In the genomic region with DNA sequence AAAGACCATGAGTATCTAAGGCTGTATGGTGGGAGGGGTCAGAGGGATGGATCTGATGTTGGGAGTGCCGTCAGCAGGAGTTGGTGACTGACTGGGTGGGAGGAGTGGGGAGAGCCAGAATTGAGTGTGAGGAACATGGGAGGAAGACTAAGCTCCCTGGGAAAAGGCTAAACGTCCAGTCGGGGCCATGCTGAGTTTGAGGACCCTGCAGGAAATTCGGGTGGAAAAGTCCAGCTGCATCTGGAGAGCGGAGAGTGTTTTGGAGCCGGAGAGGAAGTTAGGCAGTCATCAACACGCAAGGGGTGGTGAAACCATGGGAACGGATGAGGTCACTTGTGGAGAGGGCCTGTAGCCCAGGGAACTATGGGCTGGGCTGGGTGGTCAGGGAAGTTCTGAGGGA, we compare ENCODE assay signal across 12 cellular contexts.
DNase-seq lines count a peak whose midpoint lies in the region; ATAC-seq, FAIRE-seq and TF ChIP-seq lines count a peak whose summit lies in the region.
"Had no signal": no experiment of that assay in that cellular context is flagged by ENCODE, and none has a peak within 500 bp of the region (broad histone marks: within the 10 kb centered on the region; RNA-seq: fewer than 3 reads in every experiment).

No MANE protein-coding gene starts in this region.

- H3K4ac ChIP-seq in IMR-90 (ENCODE audit: low read depth, low read length) = no peak overlapping the region

- H3K36me3 ChIP-seq in IMR-90 (ENCODE audit: control insufficient read depth, insufficient read depth, low read length) = peaks cover 21% of the 10 kb centered on the region
- H3K36me3 ChIP-seq in K562 (ENCODE audit: control insufficient read depth, insufficient read depth, low read length) = 0 out of 3 replicates have a peak, but pooled peaks cover 4% of the 10 kb centered on the region
- H3K36me3 ChIP-seq in skeletal muscle satellite cell (ENCODE audit: insufficient read depth, low read length) = peaks cover 69% of the 10 kb centered on the region

- no peak overlapping the region for H4K8ac ChIP-seq in IMR-90 (ENCODE audit: low read depth in 2 of 2, low read length in 2 of 2)

- H3K4me1 Mint-ChIP-seq in immature natural killer cell = peaks cover 26 to 29% of the 10 kb centered on the region in 2 donors

- dilution Hi-C loops in IMR-90 (cut with HindIII; ENCODE audit: low sequenced_read_pairs, unreplicated experiment) = no loop called here

- no peak overlapping the region for H4K91ac ChIP-seq in IMR-90 (ENCODE audit: insufficient read depth, low read depth, low read length)

- 86% methylated on average over 8 of the region's 8 CpGs; no CpG with 5 or more reads in 1 of the 2 experiments for WGBS in IMR-90 (ENCODE audit: extremely low coverage in 2 of 2, insufficient read length in 1 of 2), 2 experiments
- WGBS in K562 (ENCODE audit: insufficient coverage, low coverage, missing lambda C conversion rate) = 39% methylated on average over 8 of the region's 8 CpGs

- in situ Hi-C loops in IMR-90 (cut with MboI; ENCODE audit: low sequenced_read_pairs) = no loop called here
- in situ Hi-C loops in K562 (cut with MboI) = no loop called here

- no peak overlapping the region for H3K9ac ChIP-seq in IMR-90 (ENCODE audit: low read depth, low read length)
- H3K9ac ChIP-seq in K562 (ENCODE audit: insufficient read depth in 1 of 2, low read depth in 2 of 2, low read length in 2 of 2) = no peak overlapping the region
- H3K9ac ChIP-seq in skeletal muscle satellite cell (ENCODE audit: low read depth, low read length) = peak overlapping the region; percentile 6

- H3K36me3 Mint-ChIP-seq in immature natural killer cell = peaks cover 7 to 24% (median 19%) of the 10 kb centered on the region in 3 donors

- no peak overlapping the region for H2AK5ac ChIP-seq in IMR-90 (ENCODE audit: low read depth, low read length)

- ATAC-seq in IMR-90 (ENCODE audit: low read depth) (no peak), K562 (peak; percentile 60), GM19328 (IDR thresholded peaks at IDR 0.05; ENCODE audit: unreplicated experiment) (no peak), GM18858 (IDR thresholded peaks at IDR 0.05; ENCODE audit: unreplicated experiment) (no peak)

- CTCF ChIA-PET in IMR-90 (lab: Yijun Ruan, JAX) = interaction anchor here (1.0 kb wide), 1 partner anchor 16 kb away, joined by 3 read pairs; no protein-coding TSS in a partner anchor
- CTCF ChIA-PET in K562 (lab: Yijun Ruan, JAX; ENCODE audit: low intra/inter-chr PET ratio) = no interaction called here

- no peak overlapping the region for H2BK120ac ChIP-seq in IMR-90 (ENCODE audit: low read depth, low read length)

- H3K9me3 ChIP-seq in IMR-90 (ENCODE audit: control insufficient read depth, insufficient read depth, low read length) = no peaks in the 10 kb centered on the region
- H3K9me3 ChIP-seq in K562 (replicated peaks; ENCODE audit: control insufficient read depth, insufficient read depth, low read depth, low read length) = no peaks in the 10 kb centered on the region
- no peaks in the 10 kb centered on the region for H3K9me3 ChIP-seq in skeletal muscle satellite cell (replicated peaks; ENCODE audit: low read length)

- H3K79me2 ChIP-seq in K562 (ENCODE audit: control insufficient read depth, insufficient read depth, low read length) = no peaks in the 10 kb centered on the region

- TF ChIP-seq RAD21 in IMR-90 (IDR thresholded peaks at IDR 0.05; ENCODE audit: low read length) (no peak), K562 (CRISPR knock-in tag; conservative IDR thresholded peaks at IDR 0.05 in 1 of 2, IDR thresholded peaks at IDR 0.05 in 1 of 2) (no peak)

- no peaks in the 10 kb centered on the region for H3K9me3 Mint-ChIP-seq in immature natural killer cell
- H3K9me3 Mint-ChIP-seq: naive B cell had no signal

- H3K27ac ChIP-seq in IMR-90 (ENCODE audit: insufficient read depth, low read length) = no peak overlapping the region
- H3K27ac ChIP-seq in K562 (ENCODE audit: extremely low read depth, low read depth, low read length) = no peak overlapping the region

- H3K14ac ChIP-seq in IMR-90 (replicated peaks; ENCODE audit: low read depth, low read length) = no peak overlapping the region

- FAIRE-seq in K562 (lab: Jason Lieb, UNC) = no peak
- FAIRE-seq: HTR-8/SVneo had no signal

- peak overlapping the region in 4 of 6 donors; percentile 66 to 83 (median 70) for H3K27ac Mint-ChIP-seq in immature natural killer cell

- H4K20me1 ChIP-seq in IMR-90 (ENCODE audit: insufficient read depth, low read length) = peaks cover 68% of the 10 kb centered on the region
- no peaks in the 10 kb centered on the region for H4K20me1 ChIP-seq in K562 (replicated peaks; ENCODE audit: control insufficient read depth, insufficient read depth, low read length)

- TF ChIP-seq CTCF in IMR-90 (conservative IDR thresholded peaks at IDR 0.05; ENCODE audit: low read depth, low read length) (no peak), K562 (IDR thresholded peaks at IDR 0.05 in 2 of 3, conservative IDR thresholded peaks at IDR 0.05 in 1 of 3; ENCODE audit: insufficient read depth in 2 of 3, low read depth in 1 of 3, low read length in 3 of 3) (no peak)

- H2BK5ac ChIP-seq in IMR-90 (ENCODE audit: low read depth, low read length, poor library complexity, severe bottlenecking) = no peak overlapping the region

- H2AFZ ChIP-seq in IMR-90 (replicated peaks; ENCODE audit: low read length, poor library complexity) = no peak overlapping the region
- H2AFZ ChIP-seq in K562 (ENCODE audit: low read depth, low read length) = no peak overlapping the region

- H2AK9ac ChIP-seq in IMR-90 (replicated peaks; ENCODE audit: low read depth, low read length, poor library complexity) = no peak overlapping the region

- intact Hi-C loops in IMR-90 (cut with micrococcal nuclease) = no loop called here
- intact Hi-C loops in K562 (cut with micrococcal nuclease) = no loop called here

- DNase-seq in IMR-90 = peak; percentile 57
- no peak for DNase-seq in K562 (ENCODE audit: extremely low read depth in 1 of 4, low spot score in 3 of 4)
- DNase-seq in immature natural killer cell = no peak
- no peak for DNase-seq in cerebellar nuclear complex (lab: John Stamatoyannopoulos, UW)
- no peak for DNase-seq in NCI-H2081 treated with DMSO at 0.1 percent for 48 hours (lab: John Stamatoyannopoulos, UW)
- DNase-seq: activated T-cell treated with anti-CD3 and anti-CD28 coated beads for 4 hours, naive B cell, NCI-H226 had no signal

- H3K27me3 Mint-ChIP-seq in immature natural killer cell (ENCODE audit: low read depth in 3 of 3) = peaks cover 0 to 13% (median 10%) of the 10 kb centered on the region in 3 donors
- H3K27me3 Mint-ChIP-seq: naive B cell had no signal

- no peak overlapping the region for H3K18ac ChIP-seq in IMR-90 (ENCODE audit: low read depth, low read length)

- no peak overlapping the region for H3K4me3 Mint-ChIP-seq in immature natural killer cell

- H3K9me1 ChIP-seq in IMR-90 (ENCODE audit: insufficient read depth, low read length) (peaks cover 19% of the 10 kb centered on the region), K562 (ENCODE audit: control insufficient read depth, insufficient read depth, low read length) (no peaks in the 10 kb centered on the region)

- H3K4me2 ChIP-seq in IMR-90 (ENCODE audit: low read depth, low read length) = no peak overlapping the region
- no peak overlapping the region for H3K4me2 ChIP-seq in K562 (ENCODE audit: insufficient read depth, low read length)
- H3K4me2 ChIP-seq in skeletal muscle satellite cell (ENCODE audit: low read length) = peak overlapping the region; percentile 63

- H3K4me1 ChIP-seq in IMR-90 (ENCODE audit: control insufficient read depth, insufficient read depth, low read length) (peaks cover 17% of the 10 kb centered on the region), K562 (replicated peaks in 1 of 2; ENCODE audit: control insufficient read depth in 2 of 2, insufficient read depth in 2 of 2, low read length in 2 of 2) (peaks cover 0 to 3% of the 10 kb centered on the region in 2 experiments; a peak in 2 of 5 replicates), skeletal muscle satellite cell (ENCODE audit: control insufficient read depth, insufficient read depth, low read length) (peaks cover 35% of the 10 kb centered on the region)

- peaks cover 32 to 93% of the 10 kb centered on the region in 2 experiments for H3K79me1 ChIP-seq in IMR-90 (ENCODE audit: low read depth in 1 of 2, low read length in 2 of 2)

- H3K4me3 ChIP-seq in IMR-90 (ENCODE audit: insufficient read depth, low read depth, low read length) = no peak overlapping the region
- no peak overlapping the region for H3K4me3 ChIP-seq in K562
- H3K4me3 ChIP-seq in skeletal muscle satellite cell (ENCODE audit: low read length) = no peak overlapping the region

- H2BK20ac ChIP-seq in IMR-90 (ENCODE audit: low read depth, low read length) = no peak overlapping the region

- H3K27me3 ChIP-seq in IMR-90 (ENCODE audit: control insufficient read depth, insufficient read depth, low read length) (no peaks in the 10 kb centered on the region), K562 (ENCODE audit: control insufficient read depth in 2 of 2, insufficient read depth in 2 of 2, low read length in 2 of 2) (no peaks in the 10 kb centered on the region), skeletal muscle satellite cell (ENCODE audit: control insufficient read depth, insufficient read depth, low read length) (no peaks in the 10 kb centered on the region)

- BruUV-seq in IMR-90 (replicated peaks; lab: Mats Ljungman, UMichigan) = no TSS peak
- no TSS peak for BruUV-seq in K562 (replicated peaks; lab: Mats Ljungman, UMichigan)

- no peak for TF ChIP-seq EP300 in K562 (IDR thresholded peaks at IDR 0.05; ENCODE audit: low read length)

- H3K56ac ChIP-seq in IMR-90 (ENCODE audit: extremely low read depth, insufficient read depth, low read length) = no peak overlapping the region

- H4K5ac ChIP-seq in IMR-90 (ENCODE audit: low read depth, low read length) = no peak overlapping the region

- POLR2A ChIA-PET in IMR-90 (lab: Charles Lee; ENCODE audit: unreplicated experiment) = no interaction called here
- POLR2A ChIA-PET in K562 (lab: Yijun Ruan, JAX) = interaction anchor here (1.0 to 1.8 kb wide), 2 partner anchors 9 to 11 kb away, joined by 3 to 7 read pairs; no protein-coding TSS in a partner anchor

- TF ChIP-seq POLR2A in IMR-90 (IDR thresholded peaks at IDR 0.05; ENCODE audit: low read depth, low read length) (no peak), K562 (conservative IDR thresholded peaks at IDR 0.05) (no peak)

- no peak overlapping the region for H2BK15ac ChIP-seq in IMR-90 (ENCODE audit: low read depth, low read length)

- H3K23ac ChIP-seq in IMR-90 (ENCODE audit: low read depth, low read length) = no peak overlapping the region

TF ChIP-seq in IMR-90, 13 proteins besides CTCF, POLR2A, EP300 and RAD21 (continues in another document):
- no peak for TF ChIP-seq CHD1 (IDR thresholded peaks at IDR 0.05; ENCODE audit: low read depth, low read length)
- TF ChIP-seq RCOR1 (IDR thresholded peaks at IDR 0.05; ENCODE audit: insufficient replicate concordance, low read length) = no peak
- TF ChIP-seq CEBPB (IDR thresholded peaks at IDR 0.05; ENCODE audit: low read depth, low read length) = no peak
- no peak for TF ChIP-seq BHLHE40 (IDR thresholded peaks at IDR 0.05; ENCODE audit: low read depth, low read length)

TF ChIP-seq in K562, 482 proteins besides CTCF, POLR2A, EP300 and RAD21 (continues in another document):
- TF ChIP-seq ZNF830 (CRISPR knock-in tag; IDR thresholded peaks at IDR 0.05) (no peak), LEF1 (IDR thresholded peaks at IDR 0.05) (no peak), RBM34 (IDR thresholded peaks at IDR 0.05; ENCODE audit: borderline replicate concordance, insufficient read depth, low read length) (no peak), ZNF644 (tag; IDR thresholded peaks at IDR 0.05; ENCODE audit: low read depth) (no peak)
